In genomic region chr10:44977287-44978212, GRCh38 we compare ENCODE assay signal across 1 cellular context.
TF ChIP-seq lines count a peak whose summit lies in the region.

No MANE protein-coding gene starts in this region.

TF ChIP-seq in HepG2, 621 proteins besides CTCF, POLR2A, EP300 and RAD21 (continued from another document and continues in another):
- no peak for TF ChIP-seq ZBTB40 (IDR thresholded peaks at IDR 0.05)
- TF ChIP-seq ZBTB40 (CRISPR knock-in tag; IDR thresholded peaks at IDR 0.05) = peak; percentile 51; the same call in 1 of the 2 replicates
- 0 out of 2 replicates have a peak, but pooled peaks have one; percentile 20 for TF ChIP-seq ZSCAN12 (CRISPR knock-in tag; IDR thresholded peaks at IDR 0.05)
- 0 out of 2 replicates have a peak, but pooled peaks have one; percentile 25 for TF ChIP-seq ZNF773 (CRISPR knock-in tag; IDR thresholded peaks at IDR 0.05; ENCODE audit: borderline replicate concordance)
- no peak for TF ChIP-seq ZNF672 (CRISPR knock-in tag; IDR thresholded peaks at IDR 0.05)
- TF ChIP-seq ZNF713 (CRISPR knock-in tag; IDR thresholded peaks at IDR 0.05) = no peak
- no peak for TF ChIP-seq ZHX2 (IDR thresholded peaks at IDR 0.05; ENCODE audit: low read depth)
- TF ChIP-seq ZHX2 (CRISPR knock-in tag; IDR thresholded peaks at IDR 0.05; ENCODE audit: borderline replicate concordance) = no peak
- TF ChIP-seq TIGD3 (CRISPR knock-in tag; IDR thresholded peaks at IDR 0.05; ENCODE audit: borderline replicate concordance) = no peak
- no peak; the same call in 1 of the 2 replicates for TF ChIP-seq JUND (CRISPR knock-in tag; IDR thresholded peaks at IDR 0.05)
- no peak; the same call in 1 of the 2 replicates for TF ChIP-seq JDP2 (CRISPR knock-in tag; IDR thresholded peaks at IDR 0.05; ENCODE audit: borderline replicate concordance)
- TF ChIP-seq ZNF589 (CRISPR knock-in tag; conservative IDR thresholded peaks at IDR 0.05) = no peak
- no peak for TF ChIP-seq MLLT10 (CRISPR knock-in tag; IDR thresholded peaks at IDR 0.05)
- TF ChIP-seq MEIS1 (CRISPR knock-in tag; IDR thresholded peaks at IDR 0.05; ENCODE audit: borderline replicate concordance) = no peak
- TF ChIP-seq ZNF563 (CRISPR knock-in tag; IDR thresholded peaks at IDR 0.05) = no peak; the same call in 1 of the 2 replicates
- peak; percentile 23 for TF ChIP-seq SNAPC5 (CRISPR knock-in tag; IDR thresholded peaks at IDR 0.05; ENCODE audit: borderline replicate concordance)
- TF ChIP-seq ZNF749 (CRISPR knock-in tag; IDR thresholded peaks at IDR 0.05; ENCODE audit: borderline replicate concordance) = peak; percentile 36; the same call in 1 of the 2 replicates
- TF ChIP-seq ZNF383 (CRISPR knock-in tag; IDR thresholded peaks at IDR 0.05; ENCODE audit: borderline replicate concordance) = no peak
- no peak for TF ChIP-seq ZNF550 (CRISPR knock-in tag; IDR thresholded peaks at IDR 0.05; ENCODE audit: borderline replicate concordance)
- peak; percentile 67; the same call in 1 of the 2 replicates for TF ChIP-seq ZNF788 (CRISPR knock-in tag; IDR thresholded peaks at IDR 0.05; ENCODE audit: borderline replicate concordance)
- no peak for TF ChIP-seq ZNF577 (CRISPR knock-in tag; IDR thresholded peaks at IDR 0.05; ENCODE audit: borderline replicate concordance, low read depth)
- TF ChIP-seq KLF11 (CRISPR knock-in tag; IDR thresholded peaks at IDR 0.05) = 0 out of 2 replicates have a peak, but pooled peaks have one; percentile 47
- TF ChIP-seq ZNF580 (CRISPR knock-in tag; IDR thresholded peaks at IDR 0.05; ENCODE audit: borderline replicate concordance, low read depth) = no peak
- TF ChIP-seq HNF4A (CRISPR knock-in tag; IDR thresholded peaks at IDR 0.05) = 0 out of 2 replicates have a peak, but pooled peaks have one; percentile 13
- no peak for TF ChIP-seq NFIC (IDR thresholded peaks at IDR 0.05; ENCODE audit: low read length)
- TF ChIP-seq SKI (IDR thresholded peaks at IDR 0.05; ENCODE audit: partially characterized antibody) = no peak
- no peak; the same call in 1 of the 2 replicates for TF ChIP-seq BATF2 (CRISPR knock-in tag; IDR thresholded peaks at IDR 0.05)
- TF ChIP-seq KMT2B (CRISPR knock-in tag; IDR thresholded peaks at IDR 0.05) = no peak; the same call in 1 of the 2 replicates
- peak; percentile 51 for TF ChIP-seq ZFY (CRISPR knock-in tag; IDR thresholded peaks at IDR 0.05)
- no peak for TF ChIP-seq CHD4 (IDR thresholded peaks at IDR 0.05; ENCODE audit: borderline replicate concordance, low read length)
- TF ChIP-seq SOX5 (CRISPR knock-in tag; IDR thresholded peaks at IDR 0.05; ENCODE audit: borderline replicate concordance) = no peak; the same call in 1 of the 2 replicates
- no peak for TF ChIP-seq MAFK (conservative IDR thresholded peaks at IDR 0.05 in 1 of 2, IDR thresholded peaks at IDR 0.05 in 1 of 2; ENCODE audit: low read length in 2 of 2)
- no peak for TF ChIP-seq KDM5A (IDR thresholded peaks at IDR 0.05; ENCODE audit: borderline replicate concordance, low read length)
- no peak for TF ChIP-seq HNF1A (IDR thresholded peaks at IDR 0.05; ENCODE audit: low read depth)
- TF ChIP-seq HNF1A (CRISPR knock-in tag; IDR thresholded peaks at IDR 0.05; ENCODE audit: borderline replicate concordance) = no peak; the same call in 1 of the 2 replicates
- TF ChIP-seq ZBTB37 (CRISPR knock-in tag; IDR thresholded peaks at IDR 0.05) = no peak
